1 cellular context compared by ENCODE assay signal in genomic region chr4:152328595-152328994, GRCh38.
TF ChIP-seq lines count a peak whose summit lies in the region.

No MANE protein-coding gene starts in this region.

TF ChIP-seq in A549, 52 proteins besides CTCF, POLR2A, EP300 and RAD21 (continued from another document):
- TF ChIP-seq REST (IDR thresholded peaks at IDR 0.05) (no peak), SREBF2 (IDR thresholded peaks at IDR 0.05) (no peak), NFE2L2 (conservative IDR thresholded peaks at IDR 0.05; ENCODE audit: low read length) (no peak)
